Comparison of ENCODE assay signal across 2 cellular contexts in the genomic region with DNA sequence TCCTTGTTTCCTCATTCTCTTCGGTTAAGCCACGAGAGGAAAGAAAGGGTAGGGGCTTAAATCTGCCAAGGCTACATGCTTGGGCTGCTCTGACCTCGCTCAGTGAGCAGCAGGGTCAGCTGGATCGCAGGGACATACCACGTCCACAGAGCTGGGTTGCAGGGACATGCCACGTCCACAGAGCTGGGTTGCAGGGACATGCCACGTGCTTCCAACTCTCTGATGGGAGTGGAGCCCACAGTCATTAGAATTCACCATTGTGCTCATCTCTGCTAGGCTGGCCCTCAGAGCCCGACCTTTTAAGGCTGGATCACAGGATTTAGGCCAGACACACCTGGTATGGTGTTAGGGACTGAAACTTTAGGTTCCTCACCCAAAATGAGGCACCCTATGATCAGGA.
TF ChIP-seq lines count a peak whose summit lies in the region.

No MANE protein-coding gene starts in this region.

TF ChIP-seq in GM23338, 12 proteins besides CTCF, POLR2A, EP300 and RAD21 (continues in another document):
- TF ChIP-seq EZH2phosphoT487 (IDR thresholded peaks at IDR 0.05; ENCODE audit: unreplicated experiment) (no peak), REST (IDR thresholded peaks at IDR 0.05; ENCODE audit: unreplicated experiment) (no peak), JUNB (IDR thresholded peaks at IDR 0.05; ENCODE audit: unreplicated experiment) (no peak), ZNF114 (CRISPR knock-in tag; IDR thresholded peaks at IDR 0.05) (no peak), NANOG (IDR thresholded peaks at IDR 0.05; ENCODE audit: borderline replicate concordance) (no peak), CREB1 (CRISPR knock-in tag; IDR thresholded peaks at IDR 0.05; ENCODE audit: low read depth) (no peak), ZNF331 (CRISPR knock-in tag; IDR thresholded peaks at IDR 0.05; ENCODE audit: low read depth) (no peak), ZNF462 (CRISPR knock-in tag; IDR thresholded peaks at IDR 0.05) (no peak), EZH2 (IDR thresholded peaks at IDR 0.05; ENCODE audit: low read depth, unreplicated experiment) (no peak)
- TF ChIP-seq, protein P1, sequence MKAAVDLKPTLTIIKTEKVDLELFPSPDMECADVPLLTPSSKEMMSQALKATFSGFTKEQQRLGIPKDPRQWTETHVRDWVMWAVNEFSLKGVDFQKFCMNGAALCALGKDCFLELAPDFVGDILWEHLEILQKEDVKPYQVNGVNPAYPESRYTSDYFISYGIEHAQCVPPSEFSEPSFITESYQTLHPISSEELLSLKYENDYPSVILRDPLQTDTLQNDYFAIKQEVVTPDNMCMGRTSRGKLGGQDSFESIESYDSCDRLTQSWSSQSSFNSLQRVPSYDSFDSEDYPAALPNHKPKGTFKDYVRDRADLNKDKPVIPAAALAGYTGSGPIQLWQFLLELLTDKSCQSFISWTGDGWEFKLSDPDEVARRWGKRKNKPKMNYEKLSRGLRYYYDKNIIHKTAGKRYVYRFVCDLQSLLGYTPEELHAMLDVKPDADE (IDR thresholded peaks at IDR 0.05): no peak

TF ChIP-seq in H1, 55 proteins besides CTCF, POLR2A, EP300 and RAD21:
- TF ChIP-seq TEAD4 (IDR thresholded peaks at IDR 0.05; ENCODE audit: low read depth, low read length): no peak
- TF ChIP-seq RNF2 (IDR thresholded peaks at IDR 0.05; ENCODE audit: borderline replicate concordance, low read depth, low read length, missing control alignments, poor library complexity, severe bottlenecking): no peak
- no peak for TF ChIP-seq SUZ12 (IDR thresholded peaks at IDR 0.05; ENCODE audit: low read length)
- no peak for TF ChIP-seq SP2 (IDR thresholded peaks at IDR 0.05; ENCODE audit: low read length)
- no peak for TF ChIP-seq GABPA (IDR thresholded peaks at IDR 0.05; ENCODE audit: borderline replicate concordance, insufficient read depth, low read length)
- no peak for TF ChIP-seq CTBP2 (IDR thresholded peaks at IDR 0.05; ENCODE audit: borderline replicate concordance, insufficient read depth, insufficient read length, low read length)
- no peak for TF ChIP-seq BCL11A (IDR thresholded peaks at IDR 0.05; ENCODE audit: low read depth in 2 of 2, low read length in 2 of 2)
- TF ChIP-seq JUND (IDR thresholded peaks at IDR 0.05; ENCODE audit: low read length): no peak
- TF ChIP-seq TAF1 (IDR thresholded peaks at IDR 0.05; ENCODE audit: low read depth, low read length): no peak
- no peak for TF ChIP-seq SIRT6 (IDR thresholded peaks at IDR 0.05; ENCODE audit: low read length)
- no peak for TF ChIP-seq BACH1 (IDR thresholded peaks at IDR 0.05; ENCODE audit: low read length)
- no peak for TF ChIP-seq YY1 (IDR thresholded peaks at IDR 0.05; ENCODE audit: low read depth, low read length)
- no peak for TF ChIP-seq NRF1 (IDR thresholded peaks at IDR 0.05; ENCODE audit: low read depth, low read length)
- TF ChIP-seq HDAC2 (IDR thresholded peaks at IDR 0.05; ENCODE audit: borderline replicate concordance in 1 of 2, low read depth in 2 of 2, low read length in 2 of 2): no peak
- no peak for TF ChIP-seq POU5F1 (IDR thresholded peaks at IDR 0.05; ENCODE audit: low read depth, low read length)
TF ChIP-seq in H1: peak in this region for 0.
